ENCODE assay signal across 17 cellular contexts in the genomic region with DNA sequence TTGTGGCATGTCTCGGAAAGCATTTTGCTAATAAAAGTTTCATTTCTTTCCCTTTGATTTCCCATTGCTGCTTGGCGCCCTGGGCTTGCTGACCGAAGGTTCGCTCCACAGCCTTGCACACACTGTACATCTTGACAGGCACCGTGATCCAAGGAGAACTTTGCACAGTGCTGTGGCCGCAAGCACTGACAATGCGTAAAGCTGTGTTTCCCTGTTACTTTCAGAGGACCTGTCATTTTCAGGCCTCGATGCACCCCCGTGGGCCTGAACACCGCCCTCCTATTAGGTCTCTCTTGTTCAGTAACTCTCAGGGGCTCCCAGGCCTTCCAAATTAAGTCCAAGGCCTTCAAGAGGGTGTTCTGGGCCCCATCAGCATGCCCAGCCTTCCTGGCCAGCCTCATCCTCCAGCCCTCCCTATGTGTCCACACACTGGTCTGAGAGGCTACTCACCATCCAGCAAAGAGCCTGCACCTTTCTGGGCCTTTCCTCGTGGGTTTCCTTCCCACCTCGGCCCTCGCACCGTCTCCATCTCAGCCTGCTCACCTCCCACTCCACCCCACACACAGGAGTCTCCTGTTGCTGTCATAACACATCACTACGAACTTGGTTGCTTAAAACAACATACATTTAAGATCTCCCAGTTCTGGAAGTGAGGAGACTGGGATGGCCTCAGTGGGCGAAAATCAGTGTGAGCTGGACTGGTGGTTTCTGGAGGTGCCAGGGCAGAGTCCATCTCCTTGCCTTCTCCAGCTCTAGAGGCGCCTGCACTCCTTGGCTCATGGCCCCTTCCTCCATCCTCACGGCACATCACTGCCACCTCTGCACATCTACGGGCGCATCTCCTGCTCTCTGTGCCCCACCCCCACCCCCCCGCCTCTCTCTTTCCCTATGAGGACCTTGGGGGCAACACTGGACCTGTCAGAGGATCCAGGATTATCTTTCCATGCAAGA.
DNase-seq lines count a peak whose midpoint lies in the region; ATAC-seq and TF ChIP-seq lines count a peak whose summit lies in the region.
"Had no signal": no experiment of that assay in that cellular context is flagged by ENCODE, and none has a peak within 500 bp of the region (broad histone marks: within the 10 kb centered on the region; RNA-seq: fewer than 3 reads in every experiment).

No MANE protein-coding gene starts in this region.

- intact Hi-C loops in body of pancreas (cut with DNase I) (no loop called here), spleen (cut with DNase I; ENCODE audit: low total_unique reads) (no loop called here)

- no peak for TF ChIP-seq CTCF in body of pancreas (IDR thresholded peaks at IDR 0.05)
- no peak for TF ChIP-seq CTCF in spleen (IDR thresholded peaks at IDR 0.05 in 8 of 11, conservative IDR thresholded peaks at IDR 0.05 in 3 of 11)

- H3K4me1 ChIP-seq in body of pancreas (peaks cover 24% of the 10 kb centered on the region), spleen (no peaks in the 10 kb centered on the region)

- H3K27me3 ChIP-seq in body of pancreas, result no peaks in the 10 kb centered on the region
- peaks cover 0 to 47% (median 0%) of the 10 kb centered on the region in 7 donors for H3K27me3 ChIP-seq in spleen (replicated peaks in 1 of 7)

- H3K9me3 ChIP-seq in body of pancreas (no peaks in the 10 kb centered on the region), spleen (peaks cover 0 to 5% (median 0%) of the 10 kb centered on the region in 8 donors)
- H3K9me3 ChIP-seq: neutrophil had no signal

- no peak for TF ChIP-seq POLR2A in body of pancreas (IDR thresholded peaks at IDR 0.05)
- no peak for TF ChIP-seq POLR2A in spleen (IDR thresholded peaks at IDR 0.05)

- no peak for ATAC-seq in body of pancreas
- no peak for ATAC-seq in left lobe of liver
- no peak for ATAC-seq in HG02840 (IDR thresholded peaks at IDR 0.05; ENCODE audit: low FRiP score, unreplicated experiment)
- no peak for ATAC-seq in HG03571 (IDR thresholded peaks at IDR 0.05; ENCODE audit: unreplicated experiment)

- peak; percentile 9 for DNase-seq in activated CD8-positive, alpha-beta memory T cell treated with anti-CD3 and anti-CD28 coated beads, Interleukin-2, amount 50 U/mL, for 4 hours
- no peak for DNase-seq in activated CD8-positive, alpha-beta memory T cell treated with anti-CD3 and anti-CD28 coated beads, Interleukin-2, amount 50 U/mL, for 48 hours
- DNase-seq in body of pancreas, result peak in 3 of 4 donors; percentile 3 to 6 (median 3)
- DNase-seq in left lobe of liver (ENCODE audit: low spot score), result peak; percentile 32
- peak; percentile 42 for DNase-seq in spleen
- DNase-seq in AG20443 (ENCODE audit: low spot score), result no peak
- DNase-seq: DND-41; NCI-H1092; NCI-H2029; NCI-H226; NCI-H82; SIG-M5; stimulated activated CD4-positive, alpha-beta T cell treated with anti-CD3 and anti-CD28 coated beads, Interleukin-4, amount 100 ng/mL, for 1 hour; stimulated activated naive CD4-positive, alpha-beta T cell had no signal

- 90 to 95% methylated on average over 21 of the region's 21 CpGs for WGBS in body of pancreas, 2 donors
- 86 to 91% (median 87%) methylated on average over 21 of the region's 21 CpGs for WGBS in spleen, 5 donors

- H3K27ac ChIP-seq in body of pancreas (no peak overlapping the region), spleen (no peak overlapping the region)
- H3K27ac ChIP-seq: neutrophil had no signal

- H3K4me3 ChIP-seq in body of pancreas (no peak overlapping the region), spleen (no peak overlapping the region)

- H3K36me3 ChIP-seq in body of pancreas (replicated peaks in 1 of 2; ENCODE audit: insufficient read depth in 1 of 2, low read depth in 2 of 2) (no peaks in the 10 kb centered on the region), spleen (no peaks in the 10 kb centered on the region)
- H3K36me3 ChIP-seq: neutrophil had no signal

Comparison
In these comparisons a context has a peak if more than half of its experiments do, and no peak if none do; other contexts are left out.
1. DNase-seq: peak in activated CD8-positive, alpha-beta memory T cell treated with anti-CD3 and anti-CD28 coated beads, Interleukin-2, amount 50 U/mL, for 4 hours (single experiment), body of pancreas (3 of 4), left lobe of liver (single experiment) and spleen (single experiment); none in activated CD8-positive, alpha-beta memory T cell treated with anti-CD3 and anti-CD28 coated beads, Interleukin-2, amount 50 U/mL, for 48 hours (single experiment) and AG20443 (single experiment).